ENCODE assay signal across 8 cellular contexts in genomic region chr16:72787130-72787518, GRCh38.
DNase-seq lines count a peak whose midpoint lies in the region; ATAC-seq, FAIRE-seq and TF ChIP-seq lines count a peak whose summit lies in the region.

No MANE protein-coding gene starts in this region.

- no peak for FAIRE-seq in D721Med (lab: Jason Lieb, UNC)

- H3K4me1 Mint-ChIP-seq in natural killer cell treated with Interleukin-12 subunit alpha and Interleukin-12 subunit beta and Interleukin-15 and Interleukin-18, amount 100 ng/mL, for 72 hours (ENCODE audit: low read depth in 2 of 2), result peaks cover 6 to 10% of the 10 kb centered on the region in 2 donors

- H3K9me3 ChIP-seq in BE2C (no peaks in the 10 kb centered on the region), colonic mucosa (no peaks in the 10 kb centered on the region)

- intact Hi-C loops in colonic mucosa (cut with DNase I), result no loop called here

- DNase-seq in BE2C (no peak), HL-60 (ENCODE audit: low read depth in 1 of 2, low spot score in 1 of 2) (no peak), colonic mucosa (no peak), D721Med (ENCODE audit: insufficient read length, low spot score) (no peak), AG08395 (ENCODE audit: low spot score) (no peak)
- DNase-seq in natural killer cell treated with Interleukin-12 subunit alpha and Interleukin-12 subunit beta and Interleukin-15 and Interleukin-18, amount 100 ng/mL, for 72 hours (ENCODE audit: low spot score), result no peak
- no peak for DNase-seq in central memory CD4-positive, alpha-beta T cell

- H3K27ac Mint-ChIP-seq in natural killer cell treated with Interleukin-12 subunit alpha and Interleukin-12 subunit beta and Interleukin-15 and Interleukin-18, amount 100 ng/mL, for 72 hours, result peak overlapping the region in 1 of 2 donors; percentile 69

- TF ChIP-seq CTCF in BE2C (IDR thresholded peaks at IDR 0.05; ENCODE audit: low read depth, low read length), result no peak
- TF ChIP-seq CTCF in HL-60 (IDR thresholded peaks at IDR 0.05; ENCODE audit: insufficient read depth, low read length), result no peak
- no peak for TF ChIP-seq CTCF in colonic mucosa (IDR thresholded peaks at IDR 0.05)
- TF ChIP-seq CTCF in D721Med (IDR thresholded peaks at IDR 0.05; ENCODE audit: insufficient read depth, missing control alignments), result no peak

- no peaks in the 10 kb centered on the region for H3K36me3 Mint-ChIP-seq in natural killer cell treated with Interleukin-12 subunit alpha and Interleukin-12 subunit beta and Interleukin-15 and Interleukin-18, amount 100 ng/mL, for 72 hours

- no peak overlapping the region for H3K9ac ChIP-seq in colonic mucosa (ENCODE audit: low read depth in 2 of 2, low read length in 2 of 2)

- peak overlapping the region; percentile 86 for H3K4me3 Mint-ChIP-seq in natural killer cell treated with Interleukin-12 subunit alpha and Interleukin-12 subunit beta and Interleukin-15 and Interleukin-18, amount 100 ng/mL, for 72 hours

- H3K27ac ChIP-seq in HL-60 (replicated peaks), result peak overlapping the region; percentile 87
- no peak overlapping the region for H3K27ac ChIP-seq in colonic mucosa

- H3K4me1 ChIP-seq in BE2C (no peaks in the 10 kb centered on the region), colonic mucosa (no peaks in the 10 kb centered on the region)

- H3K27me3 ChIP-seq in BE2C (no peaks in the 10 kb centered on the region), HL-60 (ENCODE audit: insufficient read depth, poor library complexity, severe bottlenecking) (no peaks in the 10 kb centered on the region), colonic mucosa (no peaks in the 10 kb centered on the region)

- peaks cover 10 to 34% of the 10 kb centered on the region in 2 donors for H3K27me3 Mint-ChIP-seq in natural killer cell treated with Interleukin-12 subunit alpha and Interleukin-12 subunit beta and Interleukin-15 and Interleukin-18, amount 100 ng/mL, for 72 hours

- ATAC-seq in natural killer cell treated with Interleukin-12 subunit alpha and Interleukin-12 subunit beta and Interleukin-15 and Interleukin-18, amount 100 ng/mL, for 72 hours, result no peak
- ATAC-seq in HG03045 (IDR thresholded peaks at IDR 0.05; ENCODE audit: unreplicated experiment), result no peak

- H3K9me3 Mint-ChIP-seq in natural killer cell treated with Interleukin-12 subunit alpha and Interleukin-12 subunit beta and Interleukin-15 and Interleukin-18, amount 100 ng/mL, for 72 hours, result no peaks in the 10 kb centered on the region

- H3K4me3 ChIP-seq in BE2C (ENCODE audit: low read depth, low read length) (peak overlapping the region; percentile 28; the same call in 1 of the 2 replicates), HL-60 (replicated peaks; ENCODE audit: insufficient read depth, low read length) (peak overlapping the region; percentile 29), colonic mucosa (peak overlapping the region; percentile 34)

- H3K36me3 ChIP-seq in BE2C (peaks cover 19% of the 10 kb centered on the region), colonic mucosa (no peaks in the 10 kb centered on the region)
